In the genomic region with DNA sequence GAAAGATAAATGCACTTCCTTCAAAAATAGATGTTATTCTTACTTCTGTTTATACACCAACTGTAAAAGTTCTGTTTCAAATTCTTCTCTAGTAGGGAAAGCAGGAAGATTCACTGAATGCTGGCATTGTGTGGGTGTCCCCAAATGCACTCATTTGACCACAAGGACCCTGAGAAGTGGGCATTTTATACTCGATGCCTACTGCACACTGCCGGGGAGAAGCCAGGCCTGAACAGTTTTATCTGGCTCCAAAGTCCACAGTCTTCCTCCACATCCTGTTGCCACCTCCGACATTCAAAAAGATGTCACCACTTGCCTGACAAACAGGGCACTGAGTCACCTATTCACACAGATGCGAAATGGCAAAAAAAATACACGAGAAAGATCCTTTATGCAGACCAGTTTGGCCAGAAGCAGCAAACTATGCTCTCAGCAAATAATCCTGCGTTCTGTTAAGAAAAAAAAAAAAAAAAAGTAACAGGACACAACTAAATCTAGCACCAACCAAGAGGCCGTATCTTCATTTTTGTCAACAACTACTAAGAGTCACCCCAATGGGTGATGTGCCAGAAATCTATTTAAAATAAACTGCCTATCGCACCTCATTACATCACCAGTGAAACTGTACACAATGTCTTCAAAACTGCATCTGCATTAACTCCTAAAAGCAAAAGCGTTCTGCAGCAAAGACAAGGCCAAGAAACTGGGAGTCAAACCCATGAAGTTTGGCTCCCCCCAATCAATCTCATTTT, we compare ENCODE assay signal across 8 cellular contexts. TPM values are rescaled to one million over a fixed set of nuclear protein-coding genes. Genes with fewer than 3 reads are reported as not detected.
DNase-seq lines count a peak whose midpoint lies in the region; ATAC-seq, FAIRE-seq and TF ChIP-seq lines count a peak whose summit lies in the region.

No MANE protein-coding gene starts in this region.

- DNase-seq in H1 (ENCODE audit: low read depth in 1 of 2, low spot score in 2 of 2) (no peak), GM12892 (ENCODE audit: insufficient read length) (no peak), OCI-M2 (lab: John Stamatoyannopoulos, UW; ENCODE audit: unreplicated experiment) (no peak), sciatic nerve (ENCODE audit: low spot score) (no peak)

- H3K18ac ChIP-seq in H1 (ENCODE audit: extremely low read depth, low read length), result no peak overlapping the region

- peaks cover 33% of the 10 kb centered on the region for H3K4me1 ChIP-seq in HEK293 (ENCODE audit: control insufficient read depth, insufficient read depth, low read length)
- peaks cover 3 to 20% (median 14%) of the 10 kb centered on the region in 4 experiments; a peak in 6 of 7 replicates for H3K4me1 ChIP-seq in H1 (replicated peaks in 1 of 4; ENCODE audit: control insufficient read depth in 3 of 4, insufficient read depth in 4 of 4, low read length in 3 of 4)
- H3K4me1 ChIP-seq in neutrophil (ENCODE audit: control insufficient read depth in 1 of 2, insufficient read depth in 1 of 2, low read depth in 1 of 2, low read length in 1 of 2), result peaks cover 35 to 36% of the 10 kb centered on the region in 2 experiments

- intact Hi-C loops in sciatic nerve (cut with DNase I), result no loop called here

- H4K91ac ChIP-seq in H1 (replicated peaks; ENCODE audit: insufficient read length, low read length), result no peak overlapping the region

- no peak overlapping the region for H2BK20ac ChIP-seq in H1 (ENCODE audit: low read length)

- TF ChIP-seq RAD21 in H1 (IDR thresholded peaks at IDR 0.05 in 1 of 2, conservative IDR thresholded peaks at IDR 0.05 in 1 of 2; ENCODE audit: low read depth in 2 of 2, low read length in 2 of 2), result no peak

- H3K27ac ChIP-seq in HEK293 (ENCODE audit: extremely low read depth, low read depth, low read length) (peak overlapping the region; percentile 25; the same call in 1 of the 2 replicates), VCaP (peak overlapping the region; percentile 32), H1 (ENCODE audit: low read depth, low read length) (no peak overlapping the region), neutrophil (peak overlapping the region; percentile 100)

- H3K36me3 ChIP-seq in HEK293 (ENCODE audit: control insufficient read depth in 2 of 2, insufficient read depth in 1 of 2, low read length in 2 of 2) (peaks cover 19 to 56% of the 10 kb centered on the region in 2 experiments), H1 (ENCODE audit: control insufficient read depth in 2 of 4, insufficient read depth in 4 of 4, low read length in 3 of 4) (peaks cover 0 to 36% (median 2%) of the 10 kb centered on the region in 4 experiments; a peak in 4 of 8 replicates), neutrophil (peaks cover 11% of the 10 kb centered on the region)

- TF ChIP-seq EP300 in H1 (IDR thresholded peaks at IDR 0.05; ENCODE audit: borderline replicate concordance in 1 of 2, low read depth in 2 of 2, low read length in 2 of 2), result no peak

- H2AFZ ChIP-seq in H1 (ENCODE audit: low read length), result no peak overlapping the region

- H2BK5ac ChIP-seq in H1 (ENCODE audit: low read depth, low read length), result no peak overlapping the region

- H3K9me3 ChIP-seq in HEK293 (ENCODE audit: control insufficient read depth, insufficient read depth, low read depth, low read length), result no peaks in the 10 kb centered on the region
- no peaks in the 10 kb centered on the region for H3K9me3 ChIP-seq in H1 (ENCODE audit: insufficient read depth in 2 of 2, low read depth in 1 of 2, low read length in 1 of 2)
- H3K9me3 ChIP-seq in neutrophil, result no peaks in the 10 kb centered on the region

- H3K14ac ChIP-seq in H1 (ENCODE audit: insufficient read length), result no peak overlapping the region

- H3K79me2 ChIP-seq in H1 (ENCODE audit: control insufficient read depth in 1 of 2, insufficient read depth in 2 of 2, low read length in 2 of 2), result peaks cover 10 to 87% of the 10 kb centered on the region in 2 experiments

- no peak overlapping the region for H3K4me2 ChIP-seq in H1 (ENCODE audit: insufficient read depth in 1 of 2, low read depth in 2 of 2, low read length in 2 of 2)

- no peak overlapping the region for H2BK120ac ChIP-seq in H1 (replicated peaks; ENCODE audit: low read depth, low read length)

- H2BK12ac ChIP-seq in H1 (ENCODE audit: low read depth, low read length), result no peak overlapping the region

- no peak for FAIRE-seq in H1 (lab: Jason Lieb, UNC)
- FAIRE-seq in GM12892 (lab: Jason Lieb, UNC), result no peak

- H3K79me1 ChIP-seq in H1 (ENCODE audit: low read depth, low read length), result peaks cover 19% of the 10 kb centered on the region

- POLR2A ChIA-PET in HEK293 (lab: Yijun Ruan, JAX), result interaction anchor here (0.7 to 1.6 kb wide), 3 partner anchors 9 to 24 kb away, joined by 3 to 12 read pairs (median 3); no protein-coding TSS in a partner anchor
- POLR2A ChIA-PET in H1 (lab: Charles Lee; ENCODE audit: partially characterized antibody), result interaction anchor here (0.6 to 12.2 kb wide), 10 partner anchors 9 to 71 kb away, joined by 3 to 209 read pairs (median 6); no protein-coding TSS in a partner anchor

- H2BK15ac ChIP-seq in H1 (ENCODE audit: low read length), result no peak overlapping the region

- no peak overlapping the region; a peak in 1 of 7 replicates for H3K9ac ChIP-seq in H1 (replicated peaks in 1 of 4; ENCODE audit: extremely low read depth in 1 of 4, low read depth in 3 of 4, low read length in 3 of 4)

- ATAC-seq in HG03521 (IDR thresholded peaks at IDR 0.05; ENCODE audit: unreplicated experiment), result no peak
- ATAC-seq in sciatic nerve, result no peak

- H3K23me2 ChIP-seq in H1 (ENCODE audit: low read depth, low read length), result peaks cover 12% of the 10 kb centered on the region

- H3K4me3 ChIP-seq in HEK293 (ENCODE audit: low read depth, low read length), result no peak overlapping the region
- H3K4me3 ChIP-seq in H1 (ENCODE audit: extremely low read depth in 1 of 4, insufficient read depth in 2 of 4, low read depth in 3 of 4, low read length in 4 of 4), result no peak overlapping the region
- H3K4me3 ChIP-seq in neutrophil (ENCODE audit: low read depth in 1 of 2, low read length in 1 of 2), result no peak overlapping the region

- no peak overlapping the region for H3K56ac ChIP-seq in H1 (replicated peaks; ENCODE audit: insufficient read length, low read depth, low read length)

- H4K20me1 ChIP-seq in H1 (replicated peaks in 1 of 2; ENCODE audit: control insufficient read depth in 1 of 2, insufficient read depth in 2 of 2, low read length in 2 of 2), result peaks cover 2 to 3% of the 10 kb centered on the region in 2 experiments

- TF ChIP-seq CTCF in HEK293 (tag by site-specific recombination; IDR thresholded peaks at IDR 0.05) (no peak), VCaP (conservative IDR thresholded peaks at IDR 0.05) (no peak), H1 (IDR thresholded peaks at IDR 0.05; ENCODE audit: control extremely low read depth in 1 of 3, insufficient read depth in 1 of 3, low read depth in 1 of 3, low read length in 3 of 3) (no peak), neutrophil (IDR thresholded peaks at IDR 0.05) (no peak)

- 92% methylated on average over 8 of the region's 9 CpGs; no CpG with 5 or more reads in 1 of the 2 experiments for WGBS in H1 (ENCODE audit: extremely low coverage in 1 of 2, insufficient coverage in 1 of 2, insufficient read length in 1 of 2, insufficient replicate concordance in 2 of 2, low coverage in 1 of 2, low lambda C conversion rate in 2 of 2, missing lambda C conversion rate in 1 of 2), 2 experiments

- H4K8ac ChIP-seq in H1 (ENCODE audit: extremely low read depth, insufficient read depth, low read length), result no peak overlapping the region

- H3K27me3 ChIP-seq in H1 (replicated peaks in 1 of 4; ENCODE audit: control insufficient read depth in 3 of 4, extremely low read depth in 1 of 4, insufficient read depth in 3 of 4, low read length in 3 of 4) (no peaks in the 10 kb centered on the region), neutrophil (no peaks in the 10 kb centered on the region)

- no peak for TF ChIP-seq POLR2A in H1 (IDR thresholded peaks at IDR 0.05; ENCODE audit: control extremely low read depth in 1 of 2, low read depth in 2 of 2, low read length in 2 of 2)
- no peak for TF ChIP-seq POLR2A in GM12892 (IDR thresholded peaks at IDR 0.05; ENCODE audit: low read depth, low read length)

- no peak overlapping the region for H3K4ac ChIP-seq in H1 (replicated peaks; ENCODE audit: insufficient read length, low read depth, low read length)

- H2AK5ac ChIP-seq in H1 (ENCODE audit: low read depth, low read length), result peak overlapping the region; percentile 56; the same call in 1 of the 2 replicates

- no peak overlapping the region for H4K5ac ChIP-seq in H1 (ENCODE audit: insufficient read length, low read depth, low read length)

- H3K23ac ChIP-seq in H1 (ENCODE audit: insufficient read length), result no peak overlapping the region

- CTCF ChIA-PET in HEK293 (lab: Yijun Ruan, JAX) (interaction anchor here (0.6 to 1.7 kb wide), 6 partner anchors 15 to 140 kb away, joined by 3 to 6 read pairs (median 4); no protein-coding TSS in a partner anchor), H1 (lab: Charles Lee; ENCODE audit: partially characterized antibody) (interaction anchor here (0.6 to 2.0 kb wide), 5 partner anchors 8 to 94 kb away, joined by 3 to 9 read pairs (median 3); no protein-coding TSS in a partner anchor)

RNA-seq across cellular contexts. Expression of a gene that starts 6.2 kb away (rescaled TPM):
- 92.0 and 104 TPM in 2 replicates for total RNA-seq in H1 (2021; fragmentation: NEBNext Ultra II Directional; extraction: Animal tissue kit (Norgen Biotek cat#: 25700))
- polyA plus RNA-seq in H1 (2011; rRNA removed), result 6.6 and 9.8 TPM in 2 replicates
- 8.5 TPM for polyA plus RNA-seq in H1 (2011; cell fraction: cytosol; rRNA removed)
- polyA plus RNA-seq in H1 (2011; cell fraction: nucleus; rRNA removed), result 22.5 TPM
- polyA plus RNA-seq in H1 (2012, experiment 1 of 2), result 35.8 to 57.1 TPM (median 46.0 TPM) in 4 replicates
- 21.2 TPM for polyA plus RNA-seq in H1 (2012, experiment 2 of 2)
- 34.8 TPM for polyA plus RNA-seq in H1 (2013, experiment 1 of 2)
- polyA plus RNA-seq in H1 (2013, experiment 2 of 2), result 33.0 TPM
- polyA minus RNA-seq in H1 (2011; rRNA and poly(A)+ RNA removed), result 17.8 and 22.5 TPM in 2 replicates
- polyA minus RNA-seq in H1 (2011; cell fraction: cytosol; rRNA and poly(A)+ RNA removed), result 32.1 TPM
- polyA minus RNA-seq in H1 (2011; cell fraction: nucleus; rRNA and poly(A)+ RNA removed), result 20.7 TPM
- 26.0 TPM for polyA plus RNA-seq in GM12892 (2012; ENCODE audit: missing spikeins)
- 50.4 TPM for total RNA-seq in sciatic nerve

RNA-seq across cellular contexts. Expression of a gene that starts 23.3 kb away (rescaled TPM):
- 268 and 273 TPM in 2 replicates for total RNA-seq in H1 (2021; fragmentation: NEBNext Ultra II Directional; extraction: Animal tissue kit (Norgen Biotek cat#: 25700))
- polyA plus RNA-seq in H1 (2011; rRNA removed), result 204 and 213 TPM in 2 replicates
- polyA plus RNA-seq in H1 (2011; cell fraction: cytosol; rRNA removed), result 282 TPM
- polyA plus RNA-seq in H1 (2011; cell fraction: nucleus; rRNA removed), result 128 TPM
- 252 to 307 TPM (median 272 TPM) in 4 replicates for polyA plus RNA-seq in H1 (2012, experiment 1 of 2)
- polyA plus RNA-seq in H1 (2012, experiment 2 of 2), result 223 TPM
- polyA plus RNA-seq in H1 (2013, experiment 1 of 2), result 207 TPM
- polyA plus RNA-seq in H1 (2013, experiment 2 of 2), result 212 TPM
- 127 and 143 TPM in 2 replicates for polyA minus RNA-seq in H1 (2011; rRNA and poly(A)+ RNA removed)
- 79.1 TPM for polyA minus RNA-seq in H1 (2011; cell fraction: cytosol; rRNA and poly(A)+ RNA removed)
- polyA minus RNA-seq in H1 (2011; cell fraction: nucleus; rRNA and poly(A)+ RNA removed), result 38.4 TPM
- polyA plus RNA-seq in GM12892 (2012; ENCODE audit: missing spikeins), result 109 TPM
- 41.8 TPM for total RNA-seq in sciatic nerve

RNA-seq across cellular contexts. Expression of a gene that starts 59.0 kb away (rescaled TPM):
- 57.5 and 61.7 TPM in 2 replicates for total RNA-seq in H1 (2021; fragmentation: NEBNext Ultra II Directional; extraction: Animal tissue kit (Norgen Biotek cat#: 25700))
- polyA plus RNA-seq in H1 (2011; rRNA removed), result 152 and 209 TPM in 2 replicates
- 87.1 TPM for polyA plus RNA-seq in H1 (2011; cell fraction: cytosol; rRNA removed)
- polyA plus RNA-seq in H1 (2011; cell fraction: nucleus; rRNA removed), result 85.1 TPM
- 19.0 to 57.5 TPM (median 50.3 TPM) in 4 replicates for polyA plus RNA-seq in H1 (2012, experiment 1 of 2)
- 55.3 TPM for polyA plus RNA-seq in H1 (2012, experiment 2 of 2)
- 61.7 TPM for polyA plus RNA-seq in H1 (2013, experiment 1 of 2)
- polyA plus RNA-seq in H1 (2013, experiment 2 of 2), result 60.3 TPM
- polyA minus RNA-seq in H1 (2011; rRNA and poly(A)+ RNA removed), result 2.0 and 2.2 TPM in 2 replicates
- polyA minus RNA-seq in H1 (2011; cell fraction: cytosol; rRNA and poly(A)+ RNA removed), result 19.2 TPM
- polyA minus RNA-seq in H1 (2011; cell fraction: nucleus; rRNA and poly(A)+ RNA removed), result 26.7 TPM
- polyA plus RNA-seq in GM12892 (2012; ENCODE audit: missing spikeins), result 1.7 TPM
- 19.3 TPM for total RNA-seq in sciatic nerve
